1 cellular context compared by ENCODE assay signal in genomic region chr11:1906623-1907423, GRCh38.
TF ChIP-seq lines count a peak whose summit lies in the region.

No MANE protein-coding gene starts in this region.

TF ChIP-seq in WTC11, 78 proteins besides CTCF, POLR2A, EP300 and RAD21 (continued from another document):
- TF ChIP-seq ATF3 (CRISPR knock-in tag; conservative IDR thresholded peaks at IDR 0.05) (no peak), GRHL2 (CRISPR knock-in tag; IDR thresholded peaks at IDR 0.05; ENCODE audit: insufficient replicate concordance, severe bottlenecking) (no peak), ZMAT4 (CRISPR knock-in tag; IDR thresholded peaks at IDR 0.05) (no peak), GTF2I (CRISPR knock-in tag; conservative IDR thresholded peaks at IDR 0.05) (no peak), RORB (CRISPR knock-in tag; IDR thresholded peaks at IDR 0.05) (no peak), CDX4 (CRISPR knock-in tag; IDR thresholded peaks at IDR 0.05; ENCODE audit: borderline replicate concordance) (no peak), MXD4 (CRISPR knock-in tag; IDR thresholded peaks at IDR 0.05; ENCODE audit: borderline replicate concordance) (no peak), RELA (CRISPR knock-in tag; IDR thresholded peaks at IDR 0.05; ENCODE audit: borderline replicate concordance) (no peak), NR2C2 (CRISPR knock-in tag; IDR thresholded peaks at IDR 0.05) (no peak), NFYB (CRISPR knock-in tag; conservative IDR thresholded peaks at IDR 0.05; ENCODE audit: low read depth) (no peak), FOXP1 (CRISPR knock-in tag; IDR thresholded peaks at IDR 0.05; ENCODE audit: borderline replicate concordance) (no peak), ETV6 (CRISPR knock-in tag; IDR thresholded peaks at IDR 0.05) (no peak), HMGA2 (CRISPR knock-in tag; IDR thresholded peaks at IDR 0.05) (no peak), ZNF671 (CRISPR knock-in tag; IDR thresholded peaks at IDR 0.05) (no peak), USF1 (CRISPR knock-in tag; IDR thresholded peaks at IDR 0.05) (no peak), STAT6 (CRISPR knock-in tag; conservative IDR thresholded peaks at IDR 0.05; ENCODE audit: low read depth) (no peak)
TF ChIP-seq in WTC11: peak in this region for 0.
